Comparison of ENCODE assay signal across 13 cellular contexts in genomic region chr15:99452010-99452409, GRCh38.
DNase-seq lines count a peak whose midpoint lies in the region; ATAC-seq and TF ChIP-seq lines count a peak whose summit lies in the region.
"Had no signal": no experiment of that assay in that cellular context is flagged by ENCODE, and none has a peak within 500 bp of the region (broad histone marks: within the 10 kb centered on the region; RNA-seq: fewer than 3 reads in every experiment).

No MANE protein-coding gene starts in this region.

- H3K27me3 ChIP-seq in ascending aorta (no peaks in the 10 kb centered on the region), lung (ENCODE audit: control insufficient read depth, insufficient read depth) (no peaks in the 10 kb centered on the region), subcutaneous abdominal adipose tissue (ENCODE audit: control insufficient read depth in 5 of 5, insufficient read depth in 4 of 5, low read length in 5 of 5) (no peaks in the 10 kb centered on the region)
- H3K27me3 ChIP-seq: SJCRH30 had no signal

- H3K4me3 Mint-ChIP-seq in activated CD4-positive, alpha-beta T cell treated with anti-CD3 and anti-CD28 coated beads, Interleukin-2, amount 10 ng/mL, durations not matched to agents 24 days and 14 days = peak overlapping the region; percentile 75
- H3K4me3 Mint-ChIP-seq: WTC11 had no signal

- no peaks in the 10 kb centered on the region for H3K36me3 Mint-ChIP-seq in activated CD4-positive, alpha-beta T cell treated with anti-CD3 and anti-CD28 coated beads, Interleukin-2, amount 10 ng/mL, durations not matched to agents 24 days and 14 days (ENCODE audit: low read depth)
- H3K36me3 Mint-ChIP-seq: WTC11 had no signal

- H3K36me3 ChIP-seq in ascending aorta (no peaks in the 10 kb centered on the region), lung (ENCODE audit: control insufficient read depth in 2 of 2, insufficient read depth in 2 of 2, low read length in 2 of 2) (no peaks in the 10 kb centered on the region), subcutaneous abdominal adipose tissue (ENCODE audit: control insufficient read depth in 5 of 5, insufficient read depth in 5 of 5, low read length in 5 of 5) (no peaks in the 10 kb centered on the region)
- H3K36me3 ChIP-seq: SJCRH30 had no signal

- H3K4me1 ChIP-seq in ascending aorta (peaks cover 24 to 40% of the 10 kb centered on the region in 2 donors), lung (ENCODE audit: control insufficient read depth in 2 of 2, insufficient read depth in 2 of 2, low read length in 2 of 2) (peaks cover 39 to 51% of the 10 kb centered on the region in 2 donors), subcutaneous abdominal adipose tissue (ENCODE audit: control insufficient read depth in 5 of 5, insufficient read depth in 5 of 5, low read length in 5 of 5) (peaks cover 17 to 58% (median 55%) of the 10 kb centered on the region in 5 donors)

- DNase-seq in activated CD4-positive, alpha-beta T cell treated with anti-CD3 and anti-CD28 coated beads, Interleukin-2, amount 10 ng/mL, durations not matched to agents 24 days and 14 days = no peak
- DNase-seq in activated CD4-positive, alpha-beta T cell treated with anti-CD3 and anti-CD28 coated beads, Interleukin-2, amount 50 U/mL, for 48 hours = no peak
- DNase-seq in ascending aorta (ENCODE audit: low spot score in 2 of 2) (peak in 1 of 2 donors; percentile 61), lung (ENCODE audit: low spot score) (no peak), NCI-H2196 (lab: John Stamatoyannopoulos, UW; ENCODE audit: unreplicated experiment) (no peak)
- DNase-seq in effector CD4-positive, alpha-beta T cell = no peak
- DNase-seq: kidney glomerular epithelial cell, NCI-H1417 treated with DMSO at 0.1 percent for 48 hours, NCI-H526 treated with DMSO at 0.1 percent for 48 hours, SJCRH30 had no signal

- 91 to 94% methylated on average over 11 of the region's 11 CpGs for WGBS in lung, 2 donors

- H3K27me3 Mint-ChIP-seq in activated CD4-positive, alpha-beta T cell treated with anti-CD3 and anti-CD28 coated beads, Interleukin-2, amount 10 ng/mL, durations not matched to agents 24 days and 14 days = peaks cover 6% of the 10 kb centered on the region

- H3K4me3 ChIP-seq in ascending aorta = no peak overlapping the region
- H3K4me3 ChIP-seq in lung = no peak overlapping the region
- no peak overlapping the region for H3K4me3 ChIP-seq in subcutaneous abdominal adipose tissue (ENCODE audit: low read depth in 1 of 5, low read length in 5 of 5)
- H3K4me3 ChIP-seq: SJCRH30 had no signal

- peaks cover 44% of the 10 kb centered on the region for H3K4me1 Mint-ChIP-seq in activated CD4-positive, alpha-beta T cell treated with anti-CD3 and anti-CD28 coated beads, Interleukin-2, amount 10 ng/mL, durations not matched to agents 24 days and 14 days

- H3K27ac ChIP-seq in ascending aorta = peak overlapping the region; percentile 95 to 96
- H3K27ac ChIP-seq in lung (ENCODE audit: low read depth in 1 of 2, low read length in 1 of 2) = peak overlapping the region; percentile 92 to 98
- H3K27ac ChIP-seq in subcutaneous abdominal adipose tissue (ENCODE audit: low read depth, low read length) = peak overlapping the region; percentile 79
- H3K27ac ChIP-seq: SJCRH30 had no signal

- ATAC-seq in lung (ENCODE audit: insufficient read depth, low FRiP score) = no peak
- ATAC-seq in HG03175 (IDR thresholded peaks at IDR 0.05; ENCODE audit: unreplicated experiment) = no peak
- ATAC-seq: WTC11 had no signal

- intact Hi-C loops in activated CD4-positive, alpha-beta T cell treated with anti-CD3 and anti-CD28 coated beads, Interleukin-2, amount 10 ng/mL, durations not matched to agents 24 days and 14 days (cut with micrococcal nuclease) = no loop called here
- intact Hi-C loops in ascending aorta (cut with DNase I) = loop anchor here (1.0 kb wide), 1 partner anchor 10 kb away; no protein-coding TSS in a partner anchor

- H3K9me3 ChIP-seq in ascending aorta (no peaks in the 10 kb centered on the region), lung (ENCODE audit: control insufficient read depth in 2 of 2, insufficient read depth in 1 of 2, low read length in 1 of 2) (no peaks in the 10 kb centered on the region), subcutaneous abdominal adipose tissue (ENCODE audit: control insufficient read depth in 5 of 5, low read length in 5 of 5) (no peaks in the 10 kb centered on the region)
- H3K9me3 ChIP-seq: SJCRH30 had no signal

- TF ChIP-seq CTCF in ascending aorta (IDR thresholded peaks at IDR 0.05) (no peak), lung (IDR thresholded peaks at IDR 0.05; ENCODE audit: control extremely low read depth, extremely low read depth) (no peak)

- no peak overlapping the region for H3K27ac Mint-ChIP-seq in activated CD4-positive, alpha-beta T cell treated with anti-CD3 and anti-CD28 coated beads, Interleukin-2, amount 10 ng/mL, durations not matched to agents 24 days and 14 days
- H3K27ac Mint-ChIP-seq: WTC11 had no signal

- H3K9ac ChIP-seq in subcutaneous abdominal adipose tissue (ENCODE audit: low read length in 5 of 5) = peak overlapping the region in 2 of 5 donors; percentile 35 to 66

- H3K9me3 Mint-ChIP-seq in activated CD4-positive, alpha-beta T cell treated with anti-CD3 and anti-CD28 coated beads, Interleukin-2, amount 10 ng/mL, durations not matched to agents 24 days and 14 days = no peaks in the 10 kb centered on the region
- H3K9me3 Mint-ChIP-seq: WTC11 had no signal
